Comparison of ENCODE assay signal across 8 cellular contexts in genomic region chr1:162561037-162561615, GRCh38. TPM values are rescaled to one million over a fixed set of nuclear protein-coding genes. Genes with fewer than 3 reads are reported as not detected.
DNase-seq lines count a peak whose midpoint lies in the region; ATAC-seq lines count a peak whose summit lies in the region.

No MANE protein-coding gene starts in this region.

- peak overlapping the region; percentile 61 for H3K4me3 ChIP-seq in endocrine pancreas (ENCODE audit: control insufficient read depth, insufficient read depth, low read length)
- peak overlapping the region; percentile 79 for H3K4me3 ChIP-seq in mesodermal cell (ENCODE audit: extremely low read depth, insufficient read depth, low read length, poor library complexity, severe bottlenecking)

- ATAC-seq in GM21390 (IDR thresholded peaks at IDR 0.05; ENCODE audit: unreplicated experiment): peak; percentile 94

- H3K9ac ChIP-seq in endocrine pancreas (ENCODE audit: control insufficient read depth, insufficient read depth, low read length): peak overlapping the region; percentile 79

- H3K27me3 ChIP-seq in endocrine pancreas (ENCODE audit: control insufficient read depth, insufficient read depth, low read length): no peaks in the 10 kb centered on the region

- H3K4me1 ChIP-seq in endocrine pancreas (ENCODE audit: control insufficient read depth, insufficient read depth, low read length) (peaks cover 12% of the 10 kb centered on the region), mesodermal cell (ENCODE audit: control insufficient read depth, insufficient read depth, low read length, poor library complexity, severe bottlenecking) (no peaks in the 10 kb centered on the region)

- H3K9me3 ChIP-seq in endocrine pancreas (ENCODE audit: control insufficient read depth, low read length) (no peaks in the 10 kb centered on the region), mesodermal cell (ENCODE audit: control insufficient read depth, low read length) (no peaks in the 10 kb centered on the region)

- H3K36me3 ChIP-seq in endocrine pancreas (ENCODE audit: control insufficient read depth, insufficient read depth, low read length): no peaks in the 10 kb centered on the region
- peaks cover 3% of the 10 kb centered on the region for H3K36me3 ChIP-seq in mesodermal cell (ENCODE audit: control insufficient read depth, insufficient read depth, low read length)

- H3K27ac ChIP-seq in mesodermal cell (ENCODE audit: low read depth, low read length, severe bottlenecking): peak overlapping the region; percentile 82

- in situ Hi-C loops in Caki2 (cut with HindIII; ENCODE audit: low pct_unique_long_range_greater_than_20kb, low sequenced_read_pairs): no loop called here

- 1 to 2% methylated on average over 38 to 48 of the region's 53 CpGs for WGBS in mesodermal cell (ENCODE audit: insufficient coverage in 2 of 2), 2 experiments

- peak; percentile 93 for DNase-seq in Caki2 (ENCODE audit: low read depth)
- peak in 75 of 76 experiments; percentile 46 to 98 (median 94) for DNase-seq in HUDEP-2 (lab: John Stamatoyannopoulos, UW; ENCODE audit: unreplicated experiment in 76 of 76)
- DNase-seq in NOMO-1 treated with dmso at 0.1 percent for 144 hours (lab: John Stamatoyannopoulos, UW; ENCODE audit: unreplicated experiment): peak; percentile 95
- DNase-seq in activated CD8-positive, alpha-beta memory T cell treated with anti-CD3 and anti-CD28 coated beads, Interleukin-2, amount 50 U/mL, for 1 hour (ENCODE audit: extremely low read depth): peak; percentile 90
- DNase-seq in stimulated activated CD8-positive, alpha-beta memory T cell treated with anti-CD3 and anti-CD28 coated beads, Interleukin-15, amount 100 ng/mL, for 24 hours (ENCODE audit: low read depth): peak; percentile 96

RNA-seq across cellular contexts. Expression of gene UAP1, which starts 0.4 kb away (rescaled TPM):
- 39.4 and 46.9 TPM in 2 replicates for total RNA-seq in Caki2 (2014; rRNA removed; shearing (Covaris generic); ENCODE audit: low replicate concordance)
- 42.5 TPM for polyA plus RNA-seq in mesodermal cell (2013, experiment 1 of 2)
- 44.0 TPM for polyA plus RNA-seq in mesodermal cell (2013, experiment 2 of 2)

Comparison
In these comparisons a context has a peak if more than half of its experiments do, and no peak if none do; other contexts are left out.
1. Peak in every context shown above with its lines: DNase-seq, ATAC-seq, H3K4me3 ChIP-seq and H3K27ac ChIP-seq.